17 cellular contexts compared by ENCODE assay signal in genomic region chr14:84064296-84064695, GRCh38.
A peak's percentile ranks its signal among the peaks of the same experiment; 100 is the strongest.
DNase-seq lines count a peak whose midpoint lies in the region; ATAC-seq and TF ChIP-seq lines count a peak whose summit lies in the region.
"Had no signal": no experiment of that assay in that cellular context is flagged by ENCODE, and none has a peak within 500 bp of the region (broad histone marks: within the 10 kb centered on the region; RNA-seq: fewer than 3 reads in every experiment).

No MANE protein-coding gene starts in this region.

- no peaks in the 10 kb centered on the region for H3K9me3 ChIP-seq in SJCRH30 (replicated peaks)
- H3K9me3 ChIP-seq: BLaER1 treated with 17β-estradiol and CSF1 and Interleukin-3, amounts not matched to agents 10 nM and 100 nM; HAP-1 had no signal

- DNase-seq in SJCRH30 (no peak), dermis blood vessel endothelial cell (peak; percentile 61), mesothelial cell of epicardium (ENCODE audit: low spot score in 2 of 2, unreplicated experiment in 2 of 2) (no peak), osteocyte (ENCODE audit: extremely low spot score, unreplicated experiment) (no peak), kidney tubule cell (ENCODE audit: low spot score) (no peak)
- DNase-seq: 8988T; Calu3; CD8-positive, alpha-beta T cell; DMS79 treated with DMSO at 0.1 percent for 48 hours; GF-D8; GM23248 had no signal

- H3K4me1 ChIP-seq in SJCRH30 = peaks cover 15% of the 10 kb centered on the region

- H3K27me3 Mint-ChIP-seq in mesothelial cell of epicardium (ENCODE audit: low read depth) (no peaks in the 10 kb centered on the region), osteocyte (ENCODE audit: unreplicated experiment) (no peaks in the 10 kb centered on the region)
- H3K27me3 Mint-ChIP-seq in stimulated activated memory B cell treated with anti-CD40 and anti-IgM and Interleukin-4, amounts not matched to agents 10 μg/mL and 1 μg/mL and 100 μg/mL, for 72 hours = no peaks in the 10 kb centered on the region
- H3K27me3 Mint-ChIP-seq: B cell had no signal

- H3K4me3 Mint-ChIP-seq in mesothelial cell of epicardium = no peak overlapping the region
- no peak overlapping the region for H3K4me3 Mint-ChIP-seq in osteocyte (ENCODE audit: unreplicated experiment)
- no peak overlapping the region for H3K4me3 Mint-ChIP-seq in stimulated activated memory B cell treated with anti-CD40 and anti-IgM and Interleukin-4, amounts not matched to agents 10 μg/mL and 1 μg/mL and 100 μg/mL, for 72 hours
- H3K4me3 Mint-ChIP-seq: B cell; CD8-positive, alpha-beta T cell had no signal

- H3K27ac Mint-ChIP-seq in mesothelial cell of epicardium (peak overlapping the region; percentile 92), osteocyte (ENCODE audit: unreplicated experiment) (peak overlapping the region; percentile 80)
- no peak overlapping the region for H3K27ac Mint-ChIP-seq in stimulated activated memory B cell treated with anti-CD40 and anti-IgM and Interleukin-4, amounts not matched to agents 10 μg/mL and 1 μg/mL and 100 μg/mL, for 72 hours
- H3K27ac Mint-ChIP-seq: B cell; CD8-positive, alpha-beta T cell had no signal

- H3K9me3 Mint-ChIP-seq in mesothelial cell of epicardium (peaks cover 14% of the 10 kb centered on the region), osteocyte (ENCODE audit: unreplicated experiment) (no peaks in the 10 kb centered on the region)
- peaks cover 10% of the 10 kb centered on the region for H3K9me3 Mint-ChIP-seq in stimulated activated memory B cell treated with anti-CD40 and anti-IgM and Interleukin-4, amounts not matched to agents 10 μg/mL and 1 μg/mL and 100 μg/mL, for 72 hours

- H3K36me3 Mint-ChIP-seq in mesothelial cell of epicardium = peaks cover 1% of the 10 kb centered on the region
- no peaks in the 10 kb centered on the region for H3K36me3 Mint-ChIP-seq in osteocyte (ENCODE audit: unreplicated experiment)
- H3K36me3 Mint-ChIP-seq in stimulated activated memory B cell treated with anti-CD40 and anti-IgM and Interleukin-4, amounts not matched to agents 10 μg/mL and 1 μg/mL and 100 μg/mL, for 72 hours = no peaks in the 10 kb centered on the region
- H3K36me3 Mint-ChIP-seq: CD8-positive, alpha-beta T cell had no signal

- H3K4me1 Mint-ChIP-seq in mesothelial cell of epicardium (peaks cover 43% of the 10 kb centered on the region), osteocyte (ENCODE audit: unreplicated experiment) (peaks cover 23% of the 10 kb centered on the region)
- no peaks in the 10 kb centered on the region for H3K4me1 Mint-ChIP-seq in stimulated activated memory B cell treated with anti-CD40 and anti-IgM and Interleukin-4, amounts not matched to agents 10 μg/mL and 1 μg/mL and 100 μg/mL, for 72 hours
- H3K4me1 Mint-ChIP-seq: B cell had no signal

- TF ChIP-seq CTCF in mesothelial cell of epicardium (IDR thresholded peaks at IDR 0.05; ENCODE audit: unreplicated experiment) (no peak), osteocyte (IDR thresholded peaks at IDR 0.05) (no peak)

- H3K36me3 ChIP-seq in SJCRH30 = no peaks in the 10 kb centered on the region
- H3K36me3 ChIP-seq: BLaER1 treated with 17β-estradiol and CSF1 and Interleukin-3, amounts not matched to agents 10 nM and 100 nM; HAP-1 had no signal

- H3K4me3 ChIP-seq in SJCRH30 = no peak overlapping the region
- H3K4me3 ChIP-seq: BLaER1 treated with 17β-estradiol and CSF1 and Interleukin-3, amounts not matched to agents 10 nM and 100 nM; GM23248; HAP-1 had no signal

- no peaks in the 10 kb centered on the region for H3K27me3 ChIP-seq in SJCRH30
- H3K27me3 ChIP-seq: BLaER1 treated with 17β-estradiol and CSF1 and Interleukin-3, amounts not matched to agents 10 nM and 100 nM had no signal

- H3K27ac ChIP-seq in SJCRH30 = peak overlapping the region; percentile 25; the same call in 1 of the 2 replicates
- H3K27ac ChIP-seq: BLaER1 treated with 17β-estradiol and CSF1 and Interleukin-3, amounts not matched to agents 10 nM and 100 nM; GM23248 had no signal

- no peak for ATAC-seq in GM19023 (IDR thresholded peaks at IDR 0.05; ENCODE audit: unreplicated experiment)
- ATAC-seq in GM18868 (IDR thresholded peaks at IDR 0.05; ENCODE audit: unreplicated experiment) = no peak
- ATAC-seq in stimulated activated memory B cell treated with anti-CD40 and anti-IgM and Interleukin-4, amounts not matched to agents 10 μg/mL and 1 μg/mL and 100 μg/mL, for 72 hours = no peak
- ATAC-seq: CD8-positive, alpha-beta T cell had no signal
